Comparison of ENCODE assay signal across 12 cellular contexts in genomic region chr10:105769248-105770184, GRCh38.
"Had no signal": no experiment of that assay in that cellular context is flagged by ENCODE, and none has a peak within 500 bp of the region (broad histone marks: within the 10 kb centered on the region; RNA-seq: fewer than 3 reads in every experiment).

No MANE protein-coding gene starts in this region.

- H3K36me3 ChIP-seq: tibial artery had no signal

- H3K36me3 Mint-ChIP-seq: activated naive CD4-positive, alpha-beta T cell treated with anti-CD3 and anti-CD28 coated beads, Interleukin-2, amount 10 ng/mL, durations not matched to agents 7 days and 5 days had no signal

- H3K27ac ChIP-seq: body of pancreas, skin epidermis, tibial artery had no signal

- ATAC-seq: body of pancreas; effector memory CD8-positive, alpha-beta T cell; left lobe of liver; SK-N-SH treated with all-trans-retinoic acid at 6 μM for 48 hours had no signal

- H3K27ac Mint-ChIP-seq: activated CD4-positive, alpha-beta T cell treated with anti-CD3 and anti-CD28 coated beads, Interleukin-2, amount 10 ng/mL, durations not matched to agents 24 days and 14 days; activated naive CD4-positive, alpha-beta T cell treated with anti-CD3 and anti-CD28 coated beads, Interleukin-2, amount 10 ng/mL, durations not matched to agents 7 days and 5 days; dendritic cell treated with granulocyte-macrophage colony-stimulating factor and Interleukin-4, amounts not matched to agents 40 ng/mL and 50 ng/mL, for 4 days; effector memory CD8-positive, alpha-beta T cell had no signal

- H3K4me3 Mint-ChIP-seq: activated CD4-positive, alpha-beta T cell treated with anti-CD3 and anti-CD28 coated beads, Interleukin-2, amount 10 ng/mL, durations not matched to agents 24 days and 14 days; activated naive CD4-positive, alpha-beta T cell treated with anti-CD3 and anti-CD28 coated beads, Interleukin-2, amount 10 ng/mL, durations not matched to agents 7 days and 5 days; dendritic cell treated with granulocyte-macrophage colony-stimulating factor and Interleukin-4, amounts not matched to agents 40 ng/mL and 50 ng/mL, for 4 days; effector memory CD8-positive, alpha-beta T cell had no signal

- H3K9me3 Mint-ChIP-seq: activated CD4-positive, alpha-beta T cell treated with anti-CD3 and anti-CD28 coated beads, Interleukin-2, amount 10 ng/mL, durations not matched to agents 24 days and 14 days; activated naive CD4-positive, alpha-beta T cell treated with anti-CD3 and anti-CD28 coated beads, Interleukin-2, amount 10 ng/mL, durations not matched to agents 7 days and 5 days; dendritic cell treated with granulocyte-macrophage colony-stimulating factor and Interleukin-4, amounts not matched to agents 40 ng/mL and 50 ng/mL, for 4 days had no signal

- H3K4me1 Mint-ChIP-seq: activated CD4-positive, alpha-beta T cell treated with anti-CD3 and anti-CD28 coated beads, Interleukin-2, amount 10 ng/mL, durations not matched to agents 24 days and 14 days; activated naive CD4-positive, alpha-beta T cell treated with anti-CD3 and anti-CD28 coated beads, Interleukin-2, amount 10 ng/mL, durations not matched to agents 7 days and 5 days had no signal

- H3K4me3 ChIP-seq: body of pancreas, skin epidermis, tibial artery had no signal

- H3K27me3 ChIP-seq: body of pancreas, tibial artery had no signal

- H3K4me1 ChIP-seq: body of pancreas, tibial artery had no signal

- H3K9me3 ChIP-seq: body of pancreas, tibial artery had no signal

- H3K27me3 Mint-ChIP-seq: activated naive CD4-positive, alpha-beta T cell treated with anti-CD3 and anti-CD28 coated beads, Interleukin-2, amount 10 ng/mL, durations not matched to agents 7 days and 5 days; dendritic cell treated with granulocyte-macrophage colony-stimulating factor and Interleukin-4, amounts not matched to agents 40 ng/mL and 50 ng/mL, for 4 days; effector memory CD8-positive, alpha-beta T cell had no signal

- DNase-seq: activated CD4-positive, alpha-beta T cell treated with anti-CD3 and anti-CD28 coated beads, Interleukin-2, amount 10 ng/mL, durations not matched to agents 24 days and 14 days; activated CD8-positive, alpha-beta memory T cell treated with anti-CD3 and anti-CD28 coated beads for 24 hours; activated naive CD4-positive, alpha-beta T cell treated with anti-CD3 and anti-CD28 coated beads, Interleukin-2, amount 10 ng/mL, durations not matched to agents 7 days and 5 days; body of pancreas; cerebellar nuclear complex; effector memory CD8-positive, alpha-beta T cell; hypothalamus; tibial artery had no signal
